In the genomic region with DNA sequence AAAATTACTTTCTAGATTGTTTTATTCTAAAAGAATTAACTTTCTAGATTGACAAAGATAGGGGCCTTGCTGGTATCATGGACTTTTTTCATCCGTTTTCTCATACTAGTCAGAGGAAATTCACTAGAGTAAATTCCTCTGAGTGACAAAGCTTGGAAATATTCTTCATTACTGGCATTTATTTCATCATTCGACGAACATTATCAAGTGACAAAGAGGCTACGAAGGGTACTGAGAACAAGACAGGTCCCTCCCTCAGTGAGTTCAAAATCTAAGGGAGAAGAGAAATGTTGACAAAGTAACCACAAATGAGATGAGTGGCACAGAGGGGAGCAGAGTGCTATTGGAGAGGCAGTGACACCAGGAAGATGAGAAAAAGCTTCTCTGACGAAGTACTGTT, we compare ENCODE assay signal across 9 cellular contexts. TPM values are rescaled to one million over a fixed set of nuclear protein-coding genes. Genes with fewer than 3 reads are reported as not detected.
DNase-seq lines count a peak whose midpoint lies in the region; ATAC-seq and TF ChIP-seq lines count a peak whose summit lies in the region.
"Had no signal": no experiment of that assay in that cellular context is flagged by ENCODE, and none has a peak within 500 bp of the region (broad histone marks: within the 10 kb centered on the region; RNA-seq: fewer than 3 reads in every experiment).

No MANE protein-coding gene starts in this region.

- H3K4me3 Mint-ChIP-seq in CD4-positive, CD25-positive, alpha-beta regulatory T cell, result peak overlapping the region; percentile 15 to 55 (median 52)
- H3K4me3 Mint-ChIP-seq in IgD-negative memory B cell (peak overlapping the region in 2 of 4 donors; percentile 10 to 21), nephron (peak overlapping the region; percentile 6 to 22 (median 9))

- no peaks in the 10 kb centered on the region for H3K9me3 ChIP-seq in CD4-positive, CD25-positive, alpha-beta regulatory T cell (ENCODE audit: control insufficient read depth in 2 of 2, low read length in 2 of 2)
- no peaks in the 10 kb centered on the region for H3K9me3 ChIP-seq in body of pancreas

- peak overlapping the region; percentile 82 for H3K27ac ChIP-seq in CD4-positive, CD25-positive, alpha-beta regulatory T cell (ENCODE audit: insufficient read depth, low read length, poor library complexity, severe bottlenecking)
- H3K27ac ChIP-seq in body of pancreas, result peak overlapping the region in 3 of 4 donors; percentile 22 to 65 (median 50)

- H3K27ac Mint-ChIP-seq in CD4-positive, CD25-positive, alpha-beta regulatory T cell, result peak overlapping the region; percentile 48 to 83 (median 79)
- peak overlapping the region in 2 of 3 donors; percentile 11 to 57 for H3K27ac Mint-ChIP-seq in IgD-negative memory B cell
- no peak overlapping the region for H3K27ac Mint-ChIP-seq in nephron

- H3K36me3 ChIP-seq in CD4-positive, CD25-positive, alpha-beta regulatory T cell (ENCODE audit: control insufficient read depth, insufficient read depth, low read length), result peaks cover 12% of the 10 kb centered on the region
- no peaks in the 10 kb centered on the region for H3K36me3 ChIP-seq in body of pancreas (replicated peaks in 1 of 2; ENCODE audit: insufficient read depth in 1 of 2, low read depth in 2 of 2)
- H3K36me3 ChIP-seq: cardiac muscle cell had no signal

- H3K4me1 Mint-ChIP-seq in CD4-positive, CD25-positive, alpha-beta regulatory T cell, result peaks cover 36 to 81% (median 63%) of the 10 kb centered on the region in 4 donors
- H3K4me1 Mint-ChIP-seq in IgD-negative memory B cell (peaks cover 28 to 45% (median 34%) of the 10 kb centered on the region in 3 donors), nephron (peaks cover 7% of the 10 kb centered on the region)

- TF ChIP-seq CTCF in body of pancreas (IDR thresholded peaks at IDR 0.05), result no peak
- no peak for TF ChIP-seq CTCF in nephron (IDR thresholded peaks at IDR 0.05; ENCODE audit: unreplicated experiment in 3 of 3)
- no peak for TF ChIP-seq CTCF in GM13977 (IDR thresholded peaks at IDR 0.05; ENCODE audit: extremely low read depth, insufficient read depth, missing control alignments)

- DNase-seq in CD4-positive, CD25-positive, alpha-beta regulatory T cell, result peak in 1 of 3 donors; percentile 8
- DNase-seq in body of pancreas (no peak), GM13977 (ENCODE audit: low spot score) (no peak)
- no peak for DNase-seq in stimulated activated CD4-positive, alpha-beta T cell treated with anti-CD3 and anti-CD28 coated beads, Interleukin-2, amount 100 ng/mL, for 48 hours

- H3K4me3 ChIP-seq in CD4-positive, CD25-positive, alpha-beta regulatory T cell (ENCODE audit: low read depth, low read length), result peak overlapping the region; percentile 38
- no peak overlapping the region for H3K4me3 ChIP-seq in body of pancreas
- H3K4me3 ChIP-seq: cardiac muscle cell had no signal

- no peak for ATAC-seq in CD4-positive, CD25-positive, alpha-beta regulatory T cell (ENCODE audit: low read depth in 2 of 2)
- no peak for ATAC-seq in body of pancreas
- no peak for ATAC-seq in GM21515 (IDR thresholded peaks at IDR 0.05; ENCODE audit: unreplicated experiment)
- ATAC-seq in HG02588 (IDR thresholded peaks at IDR 0.05; ENCODE audit: unreplicated experiment), result no peak

- in situ Hi-C loops in GM13977 (cut with MboI; ENCODE audit: low pct_unique_long_range_greater_than_20kb, low sequenced_read_pairs, unreplicated experiment), result no loop called here

- peaks cover 23% of the 10 kb centered on the region for H3K36me3 Mint-ChIP-seq in CD4-positive, CD25-positive, alpha-beta regulatory T cell
- peaks cover 9% of the 10 kb centered on the region for H3K36me3 Mint-ChIP-seq in IgD-negative memory B cell
- H3K36me3 Mint-ChIP-seq in nephron (ENCODE audit: low read depth), result peaks cover 13% of the 10 kb centered on the region

- H3K9me3 Mint-ChIP-seq in CD4-positive, CD25-positive, alpha-beta regulatory T cell, result no peaks in the 10 kb centered on the region
- H3K9me3 Mint-ChIP-seq in IgD-negative memory B cell (no peaks in the 10 kb centered on the region), nephron (no peaks in the 10 kb centered on the region)

- intact Hi-C loops in body of pancreas (cut with DNase I), result no loop called here

- peaks cover 59% of the 10 kb centered on the region for H3K4me1 ChIP-seq in CD4-positive, CD25-positive, alpha-beta regulatory T cell (ENCODE audit: control insufficient read depth, insufficient read depth, low read length, poor library complexity, severe bottlenecking)
- H3K4me1 ChIP-seq in body of pancreas, result peaks cover 30% of the 10 kb centered on the region

- 73 to 75% methylated on average over 5 of the region's 5 CpGs for WGBS in body of pancreas, 2 donors

- no peak for TF ChIP-seq POLR2A in body of pancreas (IDR thresholded peaks at IDR 0.05)

- H3K27me3 Mint-ChIP-seq in CD4-positive, CD25-positive, alpha-beta regulatory T cell, result peaks cover 4% of the 10 kb centered on the region
- H3K27me3 Mint-ChIP-seq in IgD-negative memory B cell (no peaks in the 10 kb centered on the region), nephron (ENCODE audit: low read depth) (peaks cover under 1% of the 10 kb centered on the region)

- H3K27me3 ChIP-seq in CD4-positive, CD25-positive, alpha-beta regulatory T cell (ENCODE audit: control insufficient read depth, insufficient read depth, low read length), result no peaks in the 10 kb centered on the region
- H3K27me3 ChIP-seq in body of pancreas, result no peaks in the 10 kb centered on the region

RNA-seq across cellular contexts. Expression of gene EPG5, which starts 4.3 kb away (rescaled TPM):
- total RNA-seq in CD4-positive, CD25-positive, alpha-beta regulatory T cell, result 49.8 TPM
- 1 to 10 TPM; 4.1 to 6.0 (median 5.2) TPM for polyA plus RNA-seq in CD4-positive, CD25-positive, alpha-beta regulatory T cell
- 2.9 TPM for polyA plus RNA-seq in IgD-negative memory B cell
- 10 to 100 TPM; 13.2 to 14.5 TPM for total RNA-seq in body of pancreas

Comparison
In these comparisons a context has a peak if more than half of its experiments do, and no peak if none do; other contexts are left out.
1. H3K27ac Mint-ChIP-seq: peak in CD4-positive, CD25-positive, alpha-beta regulatory T cell (3 of 3) and IgD-negative memory B cell (2 of 3); none in nephron (0 of 3).